10 cellular contexts compared by ENCODE assay signal in the genomic region with DNA sequence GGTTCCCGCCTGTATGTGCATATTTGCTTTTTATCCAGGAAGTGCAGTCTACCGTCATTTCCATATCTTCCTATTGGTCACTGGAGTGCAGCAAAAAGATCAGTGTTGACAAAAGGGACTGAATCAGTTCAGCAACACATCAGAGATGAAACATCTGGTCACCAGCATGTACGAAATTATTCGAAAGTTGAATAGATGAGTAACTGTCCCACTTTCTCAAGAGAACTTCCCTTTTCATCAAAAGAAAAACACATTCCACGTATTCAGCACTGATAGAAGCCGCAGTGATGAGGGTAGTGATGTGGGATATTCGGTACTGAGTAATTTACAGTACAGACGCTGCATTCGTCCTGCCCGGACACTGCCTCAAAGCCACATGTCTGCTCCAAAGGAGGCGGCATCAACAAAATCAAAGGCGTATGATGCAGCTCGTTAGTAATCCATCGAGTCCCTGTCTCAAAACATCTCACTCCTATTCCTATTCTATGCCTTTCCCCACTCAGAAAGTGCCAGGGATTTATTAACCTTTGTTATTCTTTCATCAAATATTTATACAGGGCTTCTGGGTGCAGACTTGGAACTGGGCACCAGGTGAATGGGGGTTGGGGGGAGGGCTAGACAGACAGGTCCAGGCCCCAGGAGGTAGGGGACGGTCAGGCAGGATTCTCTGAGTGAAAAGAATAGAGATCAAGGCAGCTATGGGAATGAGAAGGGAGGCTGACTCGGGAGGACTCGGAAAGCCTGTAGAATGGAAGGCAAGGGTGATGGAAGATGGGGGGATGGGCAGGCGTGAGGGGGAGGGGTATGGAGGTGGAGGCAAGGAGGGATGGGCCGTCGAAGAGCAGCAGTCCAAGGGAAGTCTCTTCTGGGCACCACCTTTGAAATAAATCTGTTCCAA.
DNase-seq lines count a peak whose midpoint lies in the region; ATAC-seq and TF ChIP-seq lines count a peak whose summit lies in the region.
"Had no signal": no experiment of that assay in that cellular context is flagged by ENCODE, and none has a peak within 500 bp of the region (broad histone marks: within the 10 kb centered on the region; RNA-seq: fewer than 3 reads in every experiment).

No MANE protein-coding gene starts in this region.

- H3K4me3 ChIP-seq in upper lobe of right lung = no peak overlapping the region

- H3K9me3 ChIP-seq in upper lobe of right lung = no peaks in the 10 kb centered on the region

- no peaks in the 10 kb centered on the region for H3K27me3 ChIP-seq in upper lobe of right lung
- no peaks in the 10 kb centered on the region for H3K27me3 ChIP-seq in foreskin keratinocyte

- no peak for TF ChIP-seq CTCF in upper lobe of right lung (IDR thresholded peaks at IDR 0.05)
- no peak for TF ChIP-seq CTCF in foreskin keratinocyte (conservative IDR thresholded peaks at IDR 0.05)

- H3K27ac ChIP-seq in upper lobe of right lung (no peak overlapping the region), foreskin keratinocyte (no peak overlapping the region)

- H3K36me3 ChIP-seq in upper lobe of right lung = no peaks in the 10 kb centered on the region

- H3K4me1 ChIP-seq in upper lobe of right lung (peaks cover 10% of the 10 kb centered on the region), foreskin keratinocyte (peaks cover 9% of the 10 kb centered on the region)

- ATAC-seq in upper lobe of right lung (peak; percentile 49), foreskin keratinocyte (no peak)

- intact Hi-C loops in upper lobe of right lung (cut with DNase I) = loop anchor here (10.0 kb wide), 2 partner anchors 66 to 204 kb away; no protein-coding TSS in a partner anchor

- peak; percentile 9 for DNase-seq in SIG-M5 treated with dmso at 0.1 percent for 504 hours (lab: John Stamatoyannopoulos, UW; ENCODE audit: unreplicated experiment)
- no peak for DNase-seq in SIG-M5 (lab: John Stamatoyannopoulos, UW)
- DNase-seq in amniotic stem cell (lab: John Stamatoyannopoulos, UW) = peak; percentile 23
- DNase-seq in iris pigment epithelial cell (ENCODE audit: low read depth) = peak; percentile 97
- DNase-seq in upper lobe of right lung = no peak
- no peak for DNase-seq in GM19240 (ENCODE audit: insufficient read length, low spot score)
- no peak for DNase-seq in foreskin keratinocyte
- DNase-seq in DMS79 treated with DMSO at 0.1 percent for 48 hours (lab: John Stamatoyannopoulos, UW) = no peak
- DNase-seq: activated effector memory CD4-positive, alpha-beta T cell treated with anti-CD3 and anti-CD28 coated beads, Interleukin-2, amount 50 U/mL, for 16 hours; kidney had no signal

Comparison
In these comparisons a context has a peak if more than half of its experiments do, and no peak if none do; other contexts are left out.
1. DNase-seq: peak in SIG-M5 treated with dmso at 0.1 percent for 504 hours (single experiment), amniotic stem cell (single experiment) and iris pigment epithelial cell (single experiment); none in SIG-M5 (single experiment), upper lobe of right lung (single experiment), GM19240 (single experiment), foreskin keratinocyte (0 of 2) and DMS79 treated with DMSO at 0.1 percent for 48 hours (single experiment).